ENCODE assay signal across 25 cellular contexts in the genomic region with DNA sequence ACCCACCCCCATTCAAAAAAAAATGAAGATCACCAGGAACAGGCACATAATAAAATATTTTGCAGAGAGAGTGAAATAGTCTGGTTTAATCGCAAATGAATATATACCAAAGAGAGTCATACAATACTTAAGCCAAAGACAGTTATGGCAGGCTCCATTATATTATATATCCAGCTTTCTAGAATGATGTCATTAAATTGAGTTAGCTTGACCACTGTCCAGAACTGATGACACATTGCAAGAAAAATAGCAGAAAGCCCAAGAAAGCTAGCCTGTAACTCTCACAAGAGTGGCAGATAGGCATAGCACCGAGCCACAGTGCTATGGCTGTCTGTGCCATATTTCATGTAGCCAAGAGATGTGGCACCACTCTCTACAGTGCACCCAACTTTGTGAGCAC.
"Had no signal": no experiment of that assay in that cellular context is flagged by ENCODE, and none has a peak within 500 bp of the region (broad histone marks: within the 10 kb centered on the region; RNA-seq: fewer than 3 reads in every experiment).

No MANE protein-coding gene starts in this region.

- H3K4me2 ChIP-seq: hepatocyte had no signal

- H3K4me3 Mint-ChIP-seq: mesothelial cell of epicardium; naive B cell; natural killer cell treated with Interleukin-12 subunit alpha and Interleukin-12 subunit beta and Interleukin-15 and Interleukin-18, amount 100 ng/mL, for 72 hours; neural crest cell; stimulated activated memory B cell treated with anti-CD40 and anti-IgM and Interleukin-4, amounts not matched to agents 10 μg/mL and 1 μg/mL and 100 μg/mL, for 72 hours had no signal

- H3K9ac ChIP-seq: parathyroid adenoma had no signal

- DNase-seq: dorsolateral prefrontal cortex; effector CD4-positive, alpha-beta T cell; heart left ventricle; kidney; mesenchymal stem cell; mucosa of descending colon; naive B cell; sigmoid colon; spleen; stimulated activated CD4-positive, alpha-beta T cell treated with anti-CD3 and anti-CD28 coated beads, Interleukin-4, amount 100 ng/mL, for 4 hours; stimulated activated naive CD8-positive, alpha-beta T cell treated with anti-CD3 and anti-CD28 coated beads, Interleukin-15, Interleukin-2, amounts not matched to agents 100 U/mL and 50 U/mL, for 24 hours; upper lobe of left lung had no signal

- H3K27me3 ChIP-seq: dorsolateral prefrontal cortex, gastroesophageal sphincter, heart left ventricle, hepatocyte, right atrium auricular region, sigmoid colon, spleen, tibial nerve, upper lobe of left lung had no signal

- H3K9me3 ChIP-seq: gastroesophageal sphincter, heart left ventricle, mucosa of descending colon, prostate gland, right atrium auricular region, sigmoid colon, spleen, thoracic aorta, tibial nerve, upper lobe of left lung had no signal

- H3K27me3 Mint-ChIP-seq: natural killer cell treated with Interleukin-12 subunit alpha and Interleukin-12 subunit beta and Interleukin-15 and Interleukin-18, amount 100 ng/mL, for 72 hours; stimulated activated memory B cell treated with anti-CD40 and anti-IgM and Interleukin-4, amounts not matched to agents 10 μg/mL and 1 μg/mL and 100 μg/mL, for 72 hours had no signal

- H3K4me1 Mint-ChIP-seq: mesothelial cell of epicardium; naive B cell; neural crest cell; stimulated activated memory B cell treated with anti-CD40 and anti-IgM and Interleukin-4, amounts not matched to agents 10 μg/mL and 1 μg/mL and 100 μg/mL, for 72 hours had no signal

- H3K27ac ChIP-seq: gastroesophageal sphincter, heart left ventricle, hepatocyte, parathyroid adenoma, prostate gland, right atrium auricular region, sigmoid colon, skin epidermis, spleen, thoracic aorta, tibial nerve, upper lobe of left lung had no signal

- H3K79me2 ChIP-seq: hepatocyte, parathyroid adenoma had no signal

- H2AFZ ChIP-seq: hepatocyte, parathyroid adenoma had no signal

- H3K36me3 ChIP-seq: gastroesophageal sphincter, heart left ventricle, prostate gland, right atrium auricular region, sigmoid colon, spleen, thoracic aorta, tibial nerve, upper lobe of left lung had no signal

- H3K4me3 ChIP-seq: dorsolateral prefrontal cortex, gastroesophageal sphincter, heart left ventricle, hepatocyte, mucosa of descending colon, prostate gland, right atrium auricular region, sigmoid colon, skin epidermis, spleen, thoracic aorta, tibial nerve, upper lobe of left lung had no signal

- H3K36me3 Mint-ChIP-seq: mesothelial cell of epicardium; naive B cell; stimulated activated memory B cell treated with anti-CD40 and anti-IgM and Interleukin-4, amounts not matched to agents 10 μg/mL and 1 μg/mL and 100 μg/mL, for 72 hours had no signal

- H3K4me1 ChIP-seq: gastroesophageal sphincter, heart left ventricle, parathyroid adenoma, prostate gland, right atrium auricular region, sigmoid colon, spleen, tibial nerve, upper lobe of left lung had no signal

- H3K27ac Mint-ChIP-seq: mesothelial cell of epicardium; naive B cell; natural killer cell treated with Interleukin-12 subunit alpha and Interleukin-12 subunit beta and Interleukin-15 and Interleukin-18, amount 100 ng/mL, for 72 hours; stimulated activated memory B cell treated with anti-CD40 and anti-IgM and Interleukin-4, amounts not matched to agents 10 μg/mL and 1 μg/mL and 100 μg/mL, for 72 hours had no signal

- ATAC-seq: gastroesophageal sphincter; heart left ventricle; left lobe of liver; mucosa of descending colon; natural killer cell treated with Interleukin-12 subunit alpha and Interleukin-12 subunit beta and Interleukin-15 and Interleukin-18, amount 100 ng/mL, for 72 hours; stimulated activated memory B cell treated with anti-CD40 and anti-IgM and Interleukin-4, amounts not matched to agents 10 μg/mL and 1 μg/mL and 100 μg/mL, for 72 hours; stimulated activated naive CD8-positive, alpha-beta T cell treated with anti-CD3 and anti-CD28 coated beads, Interleukin-15, Interleukin-2, amounts not matched to agents 100 U/mL and 50 U/mL, for 24 hours had no signal
